Comparison of ENCODE assay signal across 34 cellular contexts in genomic region chrX:124386401-124386800, GRCh38. TPM values are rescaled to one million over a fixed set of nuclear protein-coding genes. Genes with fewer than 3 reads are reported as not detected.
"Had no signal": no experiment of that assay in that cellular context is flagged by ENCODE, and none has a peak within 500 bp of the region (broad histone marks: within the 10 kb centered on the region; RNA-seq: fewer than 3 reads in every experiment).

No MANE protein-coding gene starts in this region.

- H3K4me2 ChIP-seq: SK-N-SH had no signal

- H3K27ac Mint-ChIP-seq: activated CD8-positive, alpha-beta memory T cell treated with anti-CD3 and anti-CD28 coated beads, Interleukin-2, amount 10 ng/mL, durations not matched to agents 7 days and 5 days; brain had no signal

- H3K4me3 ChIP-seq: adrenal gland, K562, Peyer's patch, SJSA1 had no signal

- H3K4me1 Mint-ChIP-seq: activated CD8-positive, alpha-beta memory T cell treated with anti-CD3 and anti-CD28 coated beads, Interleukin-2, amount 10 ng/mL, durations not matched to agents 7 days and 5 days had no signal

- H3K36me3 ChIP-seq: adrenal gland, Peyer's patch, SJSA1, WERI-Rb-1 had no signal

- H3K36me3 Mint-ChIP-seq: brain had no signal

- H3K4me3 Mint-ChIP-seq: activated CD8-positive, alpha-beta memory T cell treated with anti-CD3 and anti-CD28 coated beads, Interleukin-2, amount 10 ng/mL, durations not matched to agents 7 days and 5 days; brain had no signal

- H3K9ac ChIP-seq: SK-N-SH had no signal

- H3K4me1 ChIP-seq: adrenal gland, Peyer's patch, SJSA1 had no signal

- H3K9me3 Mint-ChIP-seq: activated naive CD4-positive, alpha-beta T cell treated with anti-CD3 and anti-CD28 coated beads, Interleukin-2, amount 50 U/mL, for 72 hours; brain had no signal

- H3K27ac ChIP-seq: adrenal gland, Peyer's patch, SJSA1, WERI-Rb-1 had no signal

- H3K9me3 ChIP-seq: adrenal gland, Peyer's patch, SJSA1, SK-N-SH had no signal

- FAIRE-seq: bronchial epithelial cell, K562 had no signal

- DNase-seq: activated CD4-positive, alpha-beta T cell treated with anti-CD3 and anti-CD28 coated beads for 1 hour; activated CD4-positive, alpha-beta T cell treated with anti-CD3 and anti-CD28 coated beads for 48 hours; activated CD4-positive, alpha-beta T cell treated with anti-CD3 and anti-CD28 coated beads, Interleukin-2, amount 50 U/mL, for 4 hours; activated CD4-positive, CD25-positive, alpha-beta regulatory T cell; activated CD8-positive, alpha-beta memory T cell treated with anti-CD3 and anti-CD28 coated beads, Interleukin-2, amount 10 ng/mL, durations not matched to agents 7 days and 5 days; activated CD8-positive, alpha-beta memory T cell treated with anti-CD3 and anti-CD28 coated beads, Interleukin-2, amount 50 U/mL, for 48 hours; activated effector memory CD4-positive, alpha-beta T cell treated with anti-CD3 and anti-CD28 coated beads, Interleukin-2, amount 50 U/mL, for 16 hours; activated naive CD4-positive, alpha-beta T cell; activated T-cell treated with anti-CD3 and anti-CD28 coated beads, Interleukin-2, amount 50 U/mL, for 48 hours; adrenal gland; caudate nucleus; Karpas-422; NCI-H1105; NCI-H1436 treated with DMSO at 0.1 percent for 48 hours; NCI-H1694 treated with DMSO at 0.1 percent for 48 hours; NCI-H2029; NCI-H345; NCI-H524 treated with DMSO at 0.1 percent for 48 hours; PC-3; Peyer's patch; RPMI8226; SHP77 treated with DMSO at 0.1 percent for 48 hours; SK-N-SH; T-helper 2 cell; T-helper 9 cell; WERI-Rb-1 had no signal

- H3K9me2 ChIP-seq: SK-N-SH had no signal

- H3K27me3 Mint-ChIP-seq: activated CD8-positive, alpha-beta memory T cell treated with anti-CD3 and anti-CD28 coated beads, Interleukin-2, amount 10 ng/mL, durations not matched to agents 7 days and 5 days had no signal

- H3K27me3 ChIP-seq: Peyer's patch, SJSA1 had no signal

- ATAC-seq: activated CD8-positive, alpha-beta memory T cell treated with anti-CD3 and anti-CD28 coated beads, Interleukin-2, amount 10 ng/mL, durations not matched to agents 7 days and 5 days; activated naive CD4-positive, alpha-beta T cell treated with anti-CD3 and anti-CD28 coated beads, Interleukin-2, amount 50 U/mL, for 72 hours; K562; PC-3 had no signal

RNA-seq across cellular contexts. Expression of gene SH2D1A, which starts 40.0 kb away (rescaled TPM):
- total RNA-seq: bronchial epithelial cell, cerebellum, MCF 10A, NCI-H460, PC-3, SJSA1 had no signal
- polyA plus RNA-seq: SK-N-SH had no signal

RNA-seq across cellular contexts. Expression of gene TEX13D, which starts 53.9 kb away (rescaled TPM):
- total RNA-seq: activated CD8-positive, alpha-beta memory T cell treated with anti-CD3 and anti-CD28 coated beads, Interleukin-2, amount 10 ng/mL, durations not matched to agents 7 days and 5 days; adrenal gland; bronchial epithelial cell; cerebellum; K562; MCF 10A; NCI-H460; PC-3; Peyer's patch; SJSA1 had no signal
- polyA plus RNA-seq: adrenal gland, SK-N-SH had no signal
